ENCODE assay signal across 18 cellular contexts in the genomic region with DNA sequence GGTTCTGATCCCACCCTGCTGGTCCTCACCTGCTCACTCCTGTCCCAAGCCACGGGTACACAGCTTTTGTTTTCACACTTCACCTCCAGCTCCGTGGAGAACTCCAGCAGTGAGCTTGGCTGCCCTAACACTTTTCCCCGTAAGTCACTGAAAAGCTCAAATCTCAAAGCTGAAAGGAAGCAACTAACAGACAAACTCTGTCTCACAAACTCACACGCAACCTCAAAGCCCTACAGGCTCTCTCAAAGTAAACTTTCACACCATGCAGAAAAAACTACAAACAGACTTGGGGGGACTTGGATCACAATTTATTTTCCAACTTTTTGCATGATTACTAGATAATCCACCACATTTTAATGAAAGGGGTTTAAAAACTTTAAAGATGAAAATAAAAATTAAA.
DNase-seq lines count a peak whose midpoint lies in the region; ATAC-seq and TF ChIP-seq lines count a peak whose summit lies in the region.
"Had no signal": no experiment of that assay in that cellular context is flagged by ENCODE, and none has a peak within 500 bp of the region (broad histone marks: within the 10 kb centered on the region; RNA-seq: fewer than 3 reads in every experiment).

No MANE protein-coding gene starts in this region.

- H3K27ac ChIP-seq in layer of hippocampus (ENCODE audit: low read depth, low read length): peak overlapping the region; percentile 75
- H3K27ac ChIP-seq in thoracic aorta: no peak overlapping the region
- H3K27ac ChIP-seq: body of pancreas, C4-2B, left ventricle myocardium inferior, RWPE1 had no signal

- H3K4me3 Mint-ChIP-seq in activated CD4-positive, alpha-beta T cell treated with anti-CD3 and anti-CD28 coated beads for 36 hours: no peak overlapping the region
- H3K4me3 Mint-ChIP-seq: activated naive CD4-positive, alpha-beta T cell treated with anti-CD3 and anti-CD28 coated beads, Interleukin-2, amount 10 ng/mL, durations not matched to agents 7 days and 5 days; dendritic cell treated with granulocyte-macrophage colony-stimulating factor and Interleukin-4, amounts not matched to agents 40 ng/mL and 50 ng/mL, for 4 days had no signal

- CTCF ChIA-PET in activated CD4-positive, alpha-beta T cell treated with anti-CD3 and anti-CD28 coated beads for 36 hours (lab: Charles Lee): no interaction called here

- no peaks in the 10 kb centered on the region for H3K9me3 ChIP-seq in thoracic aorta
- H3K9me3 ChIP-seq: body of pancreas, left ventricle myocardium inferior had no signal

- DNase-seq in activated CD4-positive, alpha-beta T cell treated with anti-CD3 and anti-CD28 coated beads for 36 hours: no peak
- no peak for DNase-seq in activated CD4-positive, alpha-beta T cell treated with anti-CD3 and anti-CD28 coated beads for 1 hour
- peak; percentile 20 for DNase-seq in astrocyte of the hippocampus (ENCODE audit: low read depth, low spot score)
- no peak for DNase-seq in thoracic aorta (ENCODE audit: low spot score)
- no peak for DNase-seq in NCI-H2029 treated with DMSO at 0.1 percent for 48 hours (lab: John Stamatoyannopoulos, UW)
- no peak for DNase-seq in NOMO-1 (lab: John Stamatoyannopoulos, UW; ENCODE audit: unreplicated experiment in 2 of 2)
- DNase-seq in stimulated activated CD4-positive, alpha-beta T cell treated with anti-CD3 and anti-CD28 coated beads, Interleukin-4, amount 100 ng/mL, for 4 hours: no peak
- DNase-seq: 8988T; activated naive CD4-positive, alpha-beta T cell treated with anti-CD3 and anti-CD28 coated beads, Interleukin-2, amount 10 ng/mL, durations not matched to agents 7 days and 5 days; body of pancreas; left ventricle myocardium inferior; NCI-H345; NK-92 treated with Interleukin-12 subunit alpha and Interleukin-12 subunit beta, amount 100 ng/mL, for 24 hours; SW 1271 had no signal

- TF ChIP-seq CTCF in thoracic aorta (IDR thresholded peaks at IDR 0.05): no peak

- POLR2A ChIA-PET in activated CD4-positive, alpha-beta T cell treated with anti-CD3 and anti-CD28 coated beads for 36 hours (lab: Charles Lee): no interaction called here

- H3K4me1 ChIP-seq in thoracic aorta (ENCODE audit: control insufficient read depth in 1 of 2, low read depth in 2 of 2): no peaks in the 10 kb centered on the region
- H3K4me1 ChIP-seq: body of pancreas, left ventricle myocardium inferior had no signal

- H3K36me3 ChIP-seq in thoracic aorta: no peaks in the 10 kb centered on the region
- H3K36me3 ChIP-seq: left ventricle myocardium inferior had no signal

- intact Hi-C loops in activated CD4-positive, alpha-beta T cell treated with anti-CD3 and anti-CD28 coated beads for 36 hours (cut with DNase I, micrococcal nuclease): no loop called here

- peaks cover 24% of the 10 kb centered on the region for H3K4me1 Mint-ChIP-seq in activated CD4-positive, alpha-beta T cell treated with anti-CD3 and anti-CD28 coated beads for 36 hours

- H3K4me3 ChIP-seq in thoracic aorta: peak overlapping the region; percentile 35
- H3K4me3 ChIP-seq: body of pancreas, left ventricle myocardium inferior had no signal

- H3K27me3 Mint-ChIP-seq in activated CD4-positive, alpha-beta T cell treated with anti-CD3 and anti-CD28 coated beads for 36 hours: no peaks in the 10 kb centered on the region
- H3K27me3 Mint-ChIP-seq: activated naive CD4-positive, alpha-beta T cell treated with anti-CD3 and anti-CD28 coated beads, Interleukin-2, amount 10 ng/mL, durations not matched to agents 7 days and 5 days; dendritic cell treated with granulocyte-macrophage colony-stimulating factor and Interleukin-4, amounts not matched to agents 40 ng/mL and 50 ng/mL, for 4 days had no signal

- ATAC-seq in activated CD4-positive, alpha-beta T cell treated with anti-CD3 and anti-CD28 coated beads for 36 hours: no peak
- no peak for ATAC-seq in thoracic aorta (ENCODE audit: insufficient number of reproducible peaks, low FRiP score, low read depth)
- ATAC-seq: body of pancreas had no signal

- no peaks in the 10 kb centered on the region for H3K36me3 Mint-ChIP-seq in activated CD4-positive, alpha-beta T cell treated with anti-CD3 and anti-CD28 coated beads for 36 hours (ENCODE audit: low read depth)
- H3K36me3 Mint-ChIP-seq: activated naive CD4-positive, alpha-beta T cell treated with anti-CD3 and anti-CD28 coated beads, Interleukin-2, amount 10 ng/mL, durations not matched to agents 7 days and 5 days had no signal

- H3K27me3 ChIP-seq in layer of hippocampus (ENCODE audit: control insufficient read depth, insufficient read depth, low read length): no peaks in the 10 kb centered on the region
- H3K27me3 ChIP-seq in thoracic aorta (replicated peaks; ENCODE audit: insufficient read depth): no peaks in the 10 kb centered on the region
- H3K27me3 ChIP-seq: body of pancreas had no signal

- H3K9me3 Mint-ChIP-seq in activated CD4-positive, alpha-beta T cell treated with anti-CD3 and anti-CD28 coated beads for 36 hours (ENCODE audit: low read depth): no peaks in the 10 kb centered on the region
- H3K9me3 Mint-ChIP-seq: activated naive CD4-positive, alpha-beta T cell treated with anti-CD3 and anti-CD28 coated beads, Interleukin-2, amount 10 ng/mL, durations not matched to agents 7 days and 5 days; dendritic cell treated with granulocyte-macrophage colony-stimulating factor and Interleukin-4, amounts not matched to agents 40 ng/mL and 50 ng/mL, for 4 days had no signal

- peak overlapping the region; percentile 60 for H3K27ac Mint-ChIP-seq in activated CD4-positive, alpha-beta T cell treated with anti-CD3 and anti-CD28 coated beads for 36 hours
- H3K27ac Mint-ChIP-seq: activated naive CD4-positive, alpha-beta T cell treated with anti-CD3 and anti-CD28 coated beads, Interleukin-2, amount 10 ng/mL, durations not matched to agents 7 days and 5 days; dendritic cell treated with granulocyte-macrophage colony-stimulating factor and Interleukin-4, amounts not matched to agents 40 ng/mL and 50 ng/mL, for 4 days had no signal
